In the genomic region with DNA sequence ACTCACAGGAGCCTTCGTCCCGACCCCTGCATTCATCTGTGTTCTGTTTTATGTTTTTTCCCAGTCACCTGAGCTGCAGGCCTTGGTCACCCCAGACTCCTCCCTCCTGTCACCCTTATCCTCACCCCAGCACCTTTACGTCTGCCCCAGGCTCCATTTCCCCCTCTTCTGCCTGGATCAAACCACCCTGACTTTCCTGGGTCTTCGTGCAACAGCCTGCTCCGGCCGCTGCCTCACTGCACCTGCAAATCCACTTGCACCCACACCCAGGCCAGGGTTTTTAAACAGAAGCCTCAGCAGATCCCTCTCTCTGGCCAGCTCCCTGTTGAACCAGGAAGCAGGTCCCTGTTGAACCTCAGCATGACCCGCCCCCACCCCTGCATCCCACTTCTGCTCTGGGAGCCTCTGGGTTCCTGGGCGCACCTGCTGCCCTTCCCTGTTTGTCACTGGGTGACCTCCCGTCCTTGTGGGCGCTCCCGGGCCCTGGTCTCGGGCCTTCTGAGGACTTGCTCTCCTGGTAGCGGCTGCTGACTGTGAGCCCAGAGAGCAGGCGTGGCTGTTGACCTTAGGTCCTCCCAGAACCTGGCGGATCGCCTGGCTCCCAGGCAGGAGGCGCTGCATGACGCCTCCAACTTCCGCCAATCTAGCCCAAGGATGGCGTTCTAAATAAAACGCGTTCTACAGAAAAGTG, we compare ENCODE assay signal across 12 cellular contexts. TPM values are rescaled to one million over a fixed set of nuclear protein-coding genes. Genes with fewer than 3 reads are reported as not detected.
A peak's percentile ranks its signal among the peaks of the same experiment; 100 is the strongest.
DNase-seq lines count a peak whose midpoint lies in the region; ATAC-seq, FAIRE-seq and TF ChIP-seq lines count a peak whose summit lies in the region.
"Had no signal": no experiment of that assay in that cellular context is flagged by ENCODE, and none has a peak within 500 bp of the region (broad histone marks: within the 10 kb centered on the region; RNA-seq: fewer than 3 reads in every experiment).

No MANE protein-coding gene starts in this region.

- peaks cover 0 to 15% (median 6%) of the 10 kb centered on the region in 3 donors for H3K4me1 ChIP-seq in esophagus squamous epithelium
- no peaks in the 10 kb centered on the region for H3K4me1 ChIP-seq in pancreas

- DNase-seq in GM13976 (ENCODE audit: low spot score) = peak; percentile 24
- peak; percentile 81 for DNase-seq in NCI-H69 (lab: John Stamatoyannopoulos, UW)
- DNase-seq in esophagus squamous epithelium (lab: John Stamatoyannopoulos, UW) = no peak
- DNase-seq in pancreas = peak; percentile 81 to 95 (median 86)
- DNase-seq in ureter (ENCODE audit: low spot score) = no peak
- DNase-seq in progenitor cell of endocrine pancreas (ENCODE audit: low spot score, unreplicated experiment) = no peak
- DNase-seq: MM.1S had no signal

- H3K4me3 ChIP-seq in esophagus squamous epithelium (no peak overlapping the region), pancreas (no peak overlapping the region)

- in situ Hi-C loops in GM13976 (cut with MboI; ENCODE audit: low sequenced_read_pairs, unreplicated experiment) = no loop called here

- no peaks in the 10 kb centered on the region for H3K9me3 ChIP-seq in esophagus squamous epithelium
- no peaks in the 10 kb centered on the region for H3K9me3 ChIP-seq in pancreas
- H3K9me3 ChIP-seq: neutrophil had no signal

- H3K27ac Mint-ChIP-seq in progenitor cell of endocrine pancreas = no peak overlapping the region
- H3K27ac Mint-ChIP-seq: type B pancreatic cell had no signal

- H3K27me3 ChIP-seq in esophagus squamous epithelium (peaks cover 0 to 40% (median 0%) of the 10 kb centered on the region in 4 donors), pancreas (no peaks in the 10 kb centered on the region)

- FAIRE-seq in pancreas (lab: Jason Lieb, UNC) = no peak

- no peak for TF ChIP-seq CTCF in GM13976 (IDR thresholded peaks at IDR 0.05; ENCODE audit: borderline replicate concordance, control extremely low read depth, extremely low read depth, insufficient read depth, missing control alignments)
- TF ChIP-seq CTCF in esophagus squamous epithelium (IDR thresholded peaks at IDR 0.05) = peak in 1 of 6 experiments; percentile 29
- no peak for TF ChIP-seq CTCF in pancreas (IDR thresholded peaks at IDR 0.05)
- TF ChIP-seq CTCF in progenitor cell of endocrine pancreas (IDR thresholded peaks at IDR 0.05; ENCODE audit: unreplicated experiment) = no peak

- ATAC-seq in pancreas (peak; percentile 94 to 98 (median 97)), GM21619 (IDR thresholded peaks at IDR 0.05; ENCODE audit: unreplicated experiment) (no peak), HG03469 (IDR thresholded peaks at IDR 0.05; ENCODE audit: unreplicated experiment) (no peak)

- H3K36me3 Mint-ChIP-seq in progenitor cell of endocrine pancreas (ENCODE audit: insufficient read depth) = no peaks in the 10 kb centered on the region
- H3K36me3 Mint-ChIP-seq: type B pancreatic cell had no signal

- intact Hi-C loops in esophagus squamous epithelium (cut with DNase I) (loop anchor here (10.0 kb wide), 1 partner anchor 89 kb away; a partner anchor contains a TSS), pancreas (cut with DNase I) (loop anchor here in 1 of 3 donors (10.0 kb wide), 1 partner anchor 349 kb away; a partner anchor contains a TSS)

- peaks cover 56% of the 10 kb centered on the region for H3K27me3 Mint-ChIP-seq in progenitor cell of endocrine pancreas

- H3K27ac ChIP-seq in esophagus squamous epithelium = peak overlapping the region in 3 of 4 donors; percentile 50 to 73 (median 61)
- peak overlapping the region; percentile 28 to 44 (median 43) for H3K27ac ChIP-seq in pancreas
- H3K27ac ChIP-seq: neutrophil had no signal

- no peak overlapping the region for H3K4me3 Mint-ChIP-seq in progenitor cell of endocrine pancreas (ENCODE audit: low read depth)
- H3K4me3 Mint-ChIP-seq: type B pancreatic cell had no signal

- peak in 1 of 4 donors; percentile 9 for TF ChIP-seq POLR2A in esophagus squamous epithelium (IDR thresholded peaks at IDR 0.05)

- no peaks in the 10 kb centered on the region for H3K9me3 Mint-ChIP-seq in progenitor cell of endocrine pancreas (ENCODE audit: low read depth)
- H3K9me3 Mint-ChIP-seq: type B pancreatic cell had no signal

- WGBS in esophagus squamous epithelium, 2 donors = 69 to 76% methylated on average over 8 to 14 of the region's 22 CpGs
- WGBS in pancreas, 2 donors = 37 to 38% methylated on average over 22 of the region's 22 CpGs

- no peaks in the 10 kb centered on the region for H3K36me3 ChIP-seq in esophagus squamous epithelium
- no peaks in the 10 kb centered on the region for H3K36me3 ChIP-seq in pancreas
- H3K36me3 ChIP-seq: neutrophil had no signal

- H3K4me1 Mint-ChIP-seq in progenitor cell of endocrine pancreas (ENCODE audit: low read depth) = no peaks in the 10 kb centered on the region

RNA-seq across cellular contexts. Expression of a gene that starts 12.8 kb away (rescaled TPM):
- 1 to 10 TPM; 1.3 to 2.9 (median 1.7) TPM for total RNA-seq in esophagus squamous epithelium
- total RNA-seq in pancreas = 1 to 10 TPM; 1.4 to 3.0 (median 2.3) TPM
- polyA plus RNA-seq in pancreas = 10 to 100 TPM in 1 of 2 donors, 1 to 10 TPM in 1; 3.3 to 10.0 TPM
- 0.83 TPM for total RNA-seq in ureter
- 6.4 and 7.7 TPM in 2 replicates for total RNA-seq in progenitor cell of endocrine pancreas

RNA-seq across cellular contexts. Expression of a gene that starts 14.5 kb away (rescaled TPM):
- total RNA-seq in esophagus squamous epithelium = 10 to 100 TPM; 18.7 to 47.0 (median 28.6) TPM
- 10 to 100 TPM; 21.9 to 36.2 (median 27.2) TPM for total RNA-seq in pancreas
- polyA plus RNA-seq in pancreas = 100 to 1,000 TPM in 1 of 2 donors, 10 to 100 TPM in 1; 87.1 to 119 TPM
- 61.9 TPM for total RNA-seq in ureter
- total RNA-seq in progenitor cell of endocrine pancreas = 36.2 and 37.1 TPM in 2 replicates

RNA-seq across cellular contexts. Expression of a gene that starts 30.8 kb away (rescaled TPM):
- 10 to 100 TPM; 16.7 to 51.2 (median 35.4) TPM for total RNA-seq in esophagus squamous epithelium
- 10 to 100 TPM; 20.4 to 55.5 (median 28.3) TPM for total RNA-seq in pancreas
- polyA plus RNA-seq in pancreas = 100 to 1,000 TPM; 236 to 283 TPM
- total RNA-seq in ureter = 98.0 TPM
- total RNA-seq in progenitor cell of endocrine pancreas = 124 and 132 TPM in 2 replicates

RNA-seq across cellular contexts. Expression of a gene that starts 35.2 kb away (rescaled TPM):
- 10 to 100 TPM in 1 of 4 donors, 1 to 10 TPM in 3; 3.5 to 17.6 (median 8.2) TPM for total RNA-seq in esophagus squamous epithelium
- 10 to 100 TPM in 3 of 6 donors, 1 to 10 TPM in 3; 7.2 to 26.8 (median 10.1) TPM for total RNA-seq in pancreas
- 10 to 100 TPM; 59.7 to 87.0 TPM for polyA plus RNA-seq in pancreas
- total RNA-seq in ureter = 62.3 TPM
- 129 and 136 TPM in 2 replicates for total RNA-seq in progenitor cell of endocrine pancreas

RNA-seq across cellular contexts. Expression of a gene that starts 50.7 kb away (rescaled TPM):
- total RNA-seq in esophagus squamous epithelium (1 to 10 TPM in 1 of 4 donors, not detected in 3; 1.8 TPM), pancreas (under 1 TPM in 1 of 6 donors, not detected in 5; 0.63 TPM), ureter (not detected), progenitor cell of endocrine pancreas (not detected in 2 replicates)
- polyA plus RNA-seq in pancreas = under 1 TPM; 0.45 to 0.80 TPM
- total RNA-seq: dermis microvascular lymphatic vessel endothelial cell had no signal

Comparison
In these comparisons a context has a peak if more than half of its experiments do, and no peak if none do; other contexts are left out.
1. DNase-seq: peak in GM13976 (single experiment), NCI-H69 (single experiment) and pancreas (6 of 6); none in esophagus squamous epithelium (single experiment), ureter (single experiment) and progenitor cell of endocrine pancreas (single experiment).
2. ATAC-seq: peak in pancreas (4 of 4); none in GM21619 (single experiment) and HG03469 (single experiment).